9 cellular contexts compared by ENCODE assay signal in the genomic region with DNA sequence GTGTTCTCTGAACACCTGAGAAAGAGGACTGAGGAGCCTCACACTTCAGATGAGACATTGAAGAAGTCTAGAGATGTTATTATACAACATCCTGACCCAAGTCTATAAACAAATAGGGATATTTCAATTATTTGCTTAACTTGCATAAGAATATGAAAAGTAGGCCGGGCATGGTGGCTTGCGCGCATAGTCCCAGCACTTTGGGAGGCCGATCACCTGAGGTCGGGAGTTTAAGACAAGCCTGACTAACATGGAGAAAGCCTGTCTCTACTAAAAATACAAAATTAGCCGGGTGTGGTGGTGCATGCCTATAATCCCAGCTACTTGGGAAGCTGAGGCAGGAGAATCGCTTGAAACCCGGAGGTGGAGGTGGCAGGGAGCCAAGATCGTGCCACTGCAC. TPM values are rescaled to one million over a fixed set of nuclear protein-coding genes. Genes with fewer than 3 reads are reported as not detected.
"Had no signal": no experiment of that assay in that cellular context is flagged by ENCODE, and none has a peak within 500 bp of the region (broad histone marks: within the 10 kb centered on the region; RNA-seq: fewer than 3 reads in every experiment).

No MANE protein-coding gene starts in this region.

RNA-seq across cellular contexts. Expression of a gene that starts 25.8 kb away (rescaled TPM):
- total RNA-seq: activated naive CD4-positive, alpha-beta T cell treated with anti-CD3 and anti-CD28 coated beads for 36 hours; activated naive CD8-positive, alpha-beta T cell treated with anti-CD3 and anti-CD28 coated beads, Interleukin-2, amount 10 ng/mL, durations not matched to agents 7 days and 5 days; activated T-cell treated with anti-CD3 and anti-CD28 coated beads, Interleukin-2, amount 50 U/mL, for 72 hours; activated T-helper 1 cell treated with anti-CD3 and anti-CD28 coated beads, Interleukin-12 subunit alpha, Interleukin-12 subunit beta, Interleukin-2, Interleukin-4 antibody, amounts not matched to agents 30 ng/mL and 10 ng/mL and 1 ng/mL, durations not matched to agents 14 hours and 24 hours and 36 hours; activated T-helper 17 cell treated with anti-CD3 and anti-CD28 coated beads, Interleukin-2, amount 50 U/mL, for 72 hours; activated T-helper 2 cell treated with anti-CD3 and anti-CD28 coated beads, Interferon-gamma antibody, Interleukin-2, Interleukin-4, amounts not matched to agents 10 μg/mL and 5 μg/mL and 100 μg/mL, durations not matched to agents 14 hours and 24 hours and 36 hours; ascending aorta; cerebellum had no signal
- polyA plus RNA-seq: cardiac muscle cell had no signal
